ENCODE assay signal across 27 cellular contexts in the genomic region with DNA sequence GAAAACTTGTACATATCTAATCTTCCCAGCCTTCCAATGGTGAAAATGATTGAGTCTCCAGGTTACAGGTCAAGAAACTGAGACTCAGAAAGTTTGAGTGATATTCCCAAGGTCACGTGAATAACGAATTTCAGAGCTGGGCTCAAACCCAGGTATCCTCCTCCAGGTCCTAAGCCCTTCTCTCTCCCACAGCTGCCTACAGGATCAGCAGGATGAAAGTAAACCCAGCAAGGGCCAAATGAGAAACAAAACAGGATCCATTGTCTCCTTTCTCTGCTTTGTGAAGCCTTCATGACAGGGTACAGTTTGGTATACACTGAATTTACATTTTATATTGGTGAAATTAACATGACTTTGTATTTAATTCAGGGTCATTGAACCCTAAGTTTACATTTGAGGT.
"Had no signal": no experiment of that assay in that cellular context is flagged by ENCODE, and none has a peak within 500 bp of the region (broad histone marks: within the 10 kb centered on the region; RNA-seq: fewer than 3 reads in every experiment).

No MANE protein-coding gene starts in this region.

- H3K27me3 Mint-ChIP-seq: progenitor cell of endocrine pancreas; stimulated activated memory B cell treated with anti-CD40 and anti-IgM and Interleukin-4, amounts not matched to agents 10 μg/mL and 1 μg/mL and 100 μg/mL, for 72 hours had no signal

- H3K27ac ChIP-seq: hepatocyte, left lung, lower lobe of right lung, ovary, right atrium auricular region, right lobe of liver, stomach, testis, thyroid gland, transverse colon, upper lobe of left lung had no signal

- H3K4me1 ChIP-seq: left lung, right atrium auricular region, right lobe of liver, stomach, thyroid gland, transverse colon, upper lobe of left lung had no signal

- H3K36me3 ChIP-seq: left lung, lower lobe of right lung, ovary, right atrium auricular region, right lobe of liver, stomach, thyroid gland, transverse colon, upper lobe of left lung had no signal

- H3K9me3 ChIP-seq: left lung, lower lobe of right lung, ovary, right atrium auricular region, right lobe of liver, stomach, testis, thyroid gland, transverse colon, upper lobe of left lung had no signal

- ATAC-seq: left colon; left lung; lower lobe of right lung; naive thymus-derived CD8-positive, alpha-beta T cell; right lobe of liver; stimulated activated memory B cell treated with anti-CD40 and anti-IgM and Interleukin-4, amounts not matched to agents 10 μg/mL and 1 μg/mL and 100 μg/mL, for 72 hours had no signal

- H3K4me3 ChIP-seq: hepatocyte, left lung, lower lobe of right lung, ovary, right atrium auricular region, right lobe of liver, smooth muscle cell, stomach, testis, thyroid gland, transverse colon, upper lobe of left lung had no signal

- DNase-seq: immature natural killer cell; kidney; left colon; left lung; lower lobe of right lung; mammary epithelial cell; mesenchymal stem cell; naive thymus-derived CD8-positive, alpha-beta T cell; ovary; right lobe of liver; stimulated activated CD4-positive, alpha-beta T cell treated with anti-CD3 and anti-CD28 coated beads, Interleukin-1b, Interleukin-23, amount 100 ng/mL, for 48 hours; stimulated activated CD4-positive, alpha-beta T cell treated with anti-CD3 and anti-CD28 coated beads, Interleukin-2, amount 100 ng/mL, for 48 hours; stimulated activated CD4-positive, alpha-beta T cell treated with anti-CD3 and anti-CD28 coated beads, Interleukin-4, amount 100 ng/mL, for 4 hours; stimulated activated CD8-positive, alpha-beta memory T cell treated with anti-CD3 and anti-CD28 coated beads, Interleukin-4, amount 100 ng/mL, for 48 hours; stimulated activated naive CD4-positive, alpha-beta T cell treated with Interleukin-2 at 50 U/mL for 16 hours; stomach; testis; thyroid gland; transverse colon; upper lobe of left lung had no signal

- H3K27me3 ChIP-seq: hepatocyte, left lung, ovary, right atrium auricular region, right lobe of liver, stomach, testis, thyroid gland, transverse colon, upper lobe of left lung had no signal

- H3K36me3 Mint-ChIP-seq: immature natural killer cell; naive thymus-derived CD8-positive, alpha-beta T cell had no signal

- H3K4me1 Mint-ChIP-seq: nephron, neural crest cell had no signal

- H3K9me3 Mint-ChIP-seq: immature natural killer cell; naive thymus-derived CD8-positive, alpha-beta T cell; nephron; neural crest cell had no signal

- H3K27ac Mint-ChIP-seq: immature natural killer cell; naive thymus-derived CD8-positive, alpha-beta T cell; nephron; progenitor cell of endocrine pancreas; stimulated activated memory B cell treated with anti-CD40 and anti-IgM and Interleukin-4, amounts not matched to agents 10 μg/mL and 1 μg/mL and 100 μg/mL, for 72 hours had no signal

- H3K4me3 Mint-ChIP-seq: immature natural killer cell; naive thymus-derived CD8-positive, alpha-beta T cell; nephron; neural crest cell; stimulated activated memory B cell treated with anti-CD40 and anti-IgM and Interleukin-4, amounts not matched to agents 10 μg/mL and 1 μg/mL and 100 μg/mL, for 72 hours had no signal
